1 cellular context compared by ENCODE assay signal in the genomic region with DNA sequence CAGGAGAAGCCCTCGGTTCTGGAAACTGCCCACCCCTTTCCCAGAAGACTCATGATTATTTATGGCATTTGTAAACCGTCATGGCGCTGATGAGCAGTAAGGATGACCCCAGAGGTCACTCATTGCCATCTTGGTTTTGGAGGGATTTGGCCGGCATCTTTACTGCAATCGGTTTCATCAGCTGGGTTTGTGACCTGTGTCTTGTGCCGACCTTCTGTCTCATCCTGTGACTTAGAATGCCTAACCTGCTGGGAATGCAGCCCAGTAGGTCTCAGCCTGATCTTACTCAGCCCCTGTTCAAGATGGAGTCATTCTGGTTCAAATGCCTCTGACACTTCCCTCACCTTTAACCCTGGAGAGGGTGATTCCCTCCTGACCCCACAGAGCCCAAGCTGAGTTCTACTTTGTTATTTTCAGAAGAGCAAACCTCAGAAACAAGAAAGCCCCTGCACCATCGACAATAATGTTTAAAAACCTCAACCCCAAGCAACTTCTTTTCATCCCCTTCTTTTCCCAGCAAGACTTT.
TF ChIP-seq lines count a peak whose summit lies in the region.

No MANE protein-coding gene starts in this region.

TF ChIP-seq in K562, 482 proteins besides CTCF, POLR2A, EP300 and RAD21 (continued from another document and continues in another):
- TF ChIP-seq, protein P1, sequence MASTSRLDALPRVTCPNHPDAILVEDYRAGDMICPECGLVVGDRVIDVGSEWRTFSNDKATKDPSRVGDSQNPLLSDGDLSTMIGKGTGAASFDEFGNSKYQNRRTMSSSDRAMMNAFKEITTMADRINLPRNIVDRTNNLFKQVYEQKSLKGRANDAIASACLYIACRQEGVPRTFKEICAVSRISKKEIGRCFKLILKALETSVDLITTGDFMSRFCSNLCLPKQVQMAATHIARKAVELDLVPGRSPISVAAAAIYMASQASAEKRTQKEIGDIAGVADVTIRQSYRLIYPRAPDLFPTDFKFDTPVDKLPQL (IDR thresholded peaks at IDR 0.05; ENCODE audit: extremely low read depth, insufficient read length): no peak
- TF ChIP-seq POLR2B (IDR thresholded peaks at IDR 0.05; ENCODE audit: low read depth, partially characterized antibody) (no peak), MCM2 (IDR thresholded peaks at IDR 0.05; ENCODE audit: low read depth) (no peak), SRSF7 (optimal IDR thresholded peaks at IDR 0.05; ENCODE audit: low read depth, low read length) (no peak), ZFP30 (CRISPR knock-in tag; IDR thresholded peaks at IDR 0.05; ENCODE audit: borderline replicate concordance) (no peak), POLR3G (IDR thresholded peaks at IDR 0.05; ENCODE audit: extremely low read depth, insufficient read length, insufficient replicate concordance) (no peak), ZNF324 (CRISPR knock-in tag; IDR thresholded peaks at IDR 0.05) (peak; percentile 61; the same call in 1 of the 2 replicates), ARID1B (IDR thresholded peaks at IDR 0.05) (peak; percentile 41; the same call in 1 of the 2 replicates), RUNX1 (IDR thresholded peaks at IDR 0.05; ENCODE audit: low read depth) (no peak), NFIX (CRISPR knock-in tag; IDR thresholded peaks at IDR 0.05; ENCODE audit: low read depth) (no peak; the same call in 1 of the 2 replicates), HMG20B (CRISPR knock-in tag; IDR thresholded peaks at IDR 0.05) (0 out of 2 replicates have a peak, but pooled peaks have one; percentile 26), CCNT2 (IDR thresholded peaks at IDR 0.05; ENCODE audit: borderline replicate concordance, extremely low read depth, insufficient read length, low read depth, low read length) (no peak), TCF7L2 (IDR thresholded peaks at IDR 0.05; ENCODE audit: low read depth, low read length) (no peak), XRCC5 (IDR thresholded peaks at IDR 0.05; ENCODE audit: low read depth, low read length) (no peak), ZNF140 (CRISPR knock-in tag; IDR thresholded peaks at IDR 0.05) (peak; percentile 71; the same call in 1 of the 2 replicates), RBM25 (IDR thresholded peaks at IDR 0.05; ENCODE audit: low read depth, low read length, severe bottlenecking) (no peak), ZNF316 (IDR thresholded peaks at IDR 0.05) (no peak), HNRNPK (IDR thresholded peaks at IDR 0.05; ENCODE audit: low read depth, low read length, poor library complexity, severe bottlenecking) (no peak), ZBTB8A (IDR thresholded peaks at IDR 0.05; ENCODE audit: partially characterized antibody) (no peak), GTF2F1 (IDR thresholded peaks at IDR 0.05; ENCODE audit: low read depth, low read length) (no peak), ZNF444 (CRISPR knock-in tag; IDR thresholded peaks at IDR 0.05) (peak; percentile 82; the same call in 1 of the 2 replicates), PML (IDR thresholded peaks at IDR 0.05; ENCODE audit: low read length) (no peak), HEY1 (CRISPR knock-in tag; IDR thresholded peaks at IDR 0.05; ENCODE audit: borderline replicate concordance) (no peak; the same call in 1 of the 2 replicates), HDAC8 (tag; IDR thresholded peaks at IDR 0.05) (peak; percentile 98), ZNF282 (CRISPR knock-in tag; IDR thresholded peaks at IDR 0.05) (no peak), EP400 (IDR thresholded peaks at IDR 0.05) (peak; percentile 35; the same call in 1 of the 2 replicates), IFI16 (CRISPR knock-in tag; IDR thresholded peaks at IDR 0.05) (peak; percentile 75; the same call in 1 of the 2 replicates), ZNF311 (CRISPR knock-in tag; IDR thresholded peaks at IDR 0.05) (peak; percentile 86), ZNF12 (CRISPR knock-in tag; IDR thresholded peaks at IDR 0.05) (no peak), RB1 (IDR thresholded peaks at IDR 0.05; ENCODE audit: low read depth) (no peak), RNF2 (IDR thresholded peaks at IDR 0.05) (no peak), ZNF263 (CRISPR knock-in tag; IDR thresholded peaks at IDR 0.05; ENCODE audit: borderline replicate concordance) (no peak), ZNF41 (CRISPR knock-in tag; conservative IDR thresholded peaks at IDR 0.05) (peak; percentile 94), BACH1 (tag; IDR thresholded peaks at IDR 0.05) (peak; percentile 95), HSF4 (CRISPR knock-in tag; IDR thresholded peaks at IDR 0.05; ENCODE audit: borderline replicate concordance) (peak; percentile 94), ZFX (CRISPR knock-in tag; IDR thresholded peaks at IDR 0.05) (no peak), ZNF184 (CRISPR knock-in tag; IDR thresholded peaks at IDR 0.05) (no peak), FOS (IDR thresholded peaks at IDR 0.05; ENCODE audit: extremely low read depth, insufficient read length) (no peak), DDX20 (tag; IDR thresholded peaks at IDR 0.05; ENCODE audit: low read depth) (peak; percentile 97), U2AF2 (optimal IDR thresholded peaks at IDR 0.05; ENCODE audit: low read depth, low read length) (no peak), TEAD2 (tag; IDR thresholded peaks at IDR 0.05) (peak; percentile 89), NFXL1 (CRISPR knock-in tag; IDR thresholded peaks at IDR 0.05) (peak; percentile 94), STAT5B (CRISPR knock-in tag; IDR thresholded peaks at IDR 0.05) (0 out of 2 replicates have a peak, but pooled peaks have one; percentile 49), HDAC6 (IDR thresholded peaks at IDR 0.05; ENCODE audit: low read depth, low read length) (no peak), TCFL5 (CRISPR knock-in tag; conservative IDR thresholded peaks at IDR 0.05) (peak; percentile 87), NCOA2 (IDR thresholded peaks at IDR 0.05; ENCODE audit: partially characterized antibody in 2 of 2) (no peak), MED1 (CRISPR knock-in tag; IDR thresholded peaks at IDR 0.05; ENCODE audit: borderline replicate concordance) (no peak), SP2 (IDR thresholded peaks at IDR 0.05; ENCODE audit: extremely low read depth, low read depth, low read length, poor library complexity, severe bottlenecking) (no peak), KAT8 (IDR thresholded peaks at IDR 0.05; ENCODE audit: low read depth) (no peak), SLC30A9 (CRISPR knock-in tag; IDR thresholded peaks at IDR 0.05) (no peak)
- TF ChIP-seq, protein P2, sequence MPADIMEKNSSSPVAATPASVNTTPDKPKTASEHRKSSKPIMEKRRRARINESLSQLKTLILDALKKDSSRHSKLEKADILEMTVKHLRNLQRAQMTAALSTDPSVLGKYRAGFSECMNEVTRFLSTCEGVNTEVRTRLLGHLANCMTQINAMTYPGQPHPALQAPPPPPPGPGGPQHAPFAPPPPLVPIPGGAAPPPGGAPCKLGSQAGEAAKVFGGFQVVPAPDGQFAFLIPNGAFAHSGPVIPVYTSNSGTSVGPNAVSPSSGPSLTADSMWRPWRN (IDR thresholded peaks at IDR 0.05; ENCODE audit: low read depth): no peak
- TF ChIP-seq, protein P3, sequence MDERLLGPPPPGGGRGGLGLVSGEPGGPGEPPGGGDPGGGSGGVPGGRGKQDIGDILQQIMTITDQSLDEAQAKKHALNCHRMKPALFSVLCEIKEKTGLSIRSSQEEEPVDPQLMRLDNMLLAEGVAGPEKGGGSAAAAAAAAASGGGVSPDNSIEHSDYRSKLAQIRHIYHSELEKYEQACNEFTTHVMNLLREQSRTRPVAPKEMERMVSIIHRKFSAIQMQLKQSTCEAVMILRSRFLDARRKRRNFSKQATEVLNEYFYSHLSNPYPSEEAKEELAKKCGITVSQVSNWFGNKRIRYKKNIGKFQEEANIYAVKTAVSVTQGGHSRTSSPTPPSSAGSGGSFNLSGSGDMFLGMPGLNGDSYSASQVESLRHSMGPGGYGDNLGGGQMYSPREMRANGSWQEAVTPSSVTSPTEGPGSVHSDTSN (CRISPR knock-in tag; IDR thresholded peaks at IDR 0.05; ENCODE audit: low read depth): no peak
- TF ChIP-seq, protein P3 (tag; conservative IDR thresholded peaks at IDR 0.05; ENCODE audit: low read depth): peak; percentile 76
- TF ChIP-seq, protein P4, sequence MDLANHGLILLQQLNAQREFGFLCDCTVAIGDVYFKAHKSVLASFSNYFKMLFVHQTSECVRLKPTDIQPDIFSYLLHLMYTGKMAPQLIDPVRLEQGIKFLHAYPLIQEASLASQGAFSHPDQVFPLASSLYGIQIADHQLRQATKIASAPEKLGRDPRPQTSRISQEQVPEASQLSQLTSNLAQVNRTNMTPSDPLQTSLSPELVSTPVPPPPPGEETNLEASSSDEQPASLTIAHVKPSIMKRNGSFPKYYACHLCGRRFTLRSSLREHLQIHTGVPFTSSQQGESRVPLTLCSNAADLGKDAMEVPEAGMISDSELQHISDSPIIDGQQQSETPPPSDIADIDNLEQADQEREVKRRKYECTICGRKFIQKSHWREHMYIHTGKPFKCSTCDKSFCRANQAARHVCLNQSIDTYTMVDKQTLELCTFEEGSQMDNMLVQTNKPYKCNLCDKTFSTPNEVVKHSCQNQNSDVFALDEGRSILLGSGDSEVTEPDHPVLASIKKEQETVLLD (IDR thresholded peaks at IDR 0.05): no peak
- TF ChIP-seq, protein P5, sequence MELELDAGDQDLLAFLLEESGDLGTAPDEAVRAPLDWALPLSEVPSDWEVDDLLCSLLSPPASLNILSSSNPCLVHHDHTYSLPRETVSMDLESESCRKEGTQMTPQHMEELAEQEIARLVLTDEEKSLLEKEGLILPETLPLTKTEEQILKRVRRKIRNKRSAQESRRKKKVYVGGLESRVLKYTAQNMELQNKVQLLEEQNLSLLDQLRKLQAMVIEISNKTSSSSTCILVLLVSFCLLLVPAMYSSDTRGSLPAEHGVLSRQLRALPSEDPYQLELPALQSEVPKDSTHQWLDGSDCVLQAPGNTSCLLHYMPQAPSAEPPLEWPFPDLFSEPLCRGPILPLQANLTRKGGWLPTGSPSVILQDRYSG (tag; conservative IDR thresholded peaks at IDR 0.05; ENCODE audit: low read depth): peak; percentile 98
- TF ChIP-seq, protein P6, sequence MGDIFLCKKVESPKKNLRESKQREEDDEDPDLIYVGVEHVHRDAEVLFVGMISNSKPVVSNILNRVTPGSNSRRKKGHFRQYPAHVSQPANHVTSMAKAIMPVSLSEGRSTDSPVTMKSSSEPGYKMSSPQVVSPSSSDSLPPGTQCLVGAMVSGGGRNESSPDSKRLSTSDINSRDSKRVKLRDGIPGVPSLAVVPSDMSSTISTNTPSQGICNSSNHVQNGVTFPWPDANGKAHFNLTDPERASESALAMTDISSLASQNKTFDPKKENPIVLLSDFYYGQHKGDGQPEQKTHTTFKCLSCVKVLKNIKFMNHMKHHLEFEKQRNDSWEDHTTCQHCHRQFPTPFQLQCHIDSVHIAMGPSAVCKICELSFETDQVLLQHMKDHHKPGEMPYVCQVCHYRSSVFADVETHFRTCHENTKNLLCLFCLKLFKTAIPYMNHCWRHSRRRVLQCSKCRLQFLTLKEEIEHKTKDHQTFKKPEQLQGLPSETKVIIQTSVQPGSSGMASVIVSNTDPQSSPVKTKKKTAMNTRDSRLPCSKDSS (IDR thresholded peaks at IDR 0.05; ENCODE audit: low read depth, partially characterized antibody): no peak
- TF ChIP-seq, protein P7, sequence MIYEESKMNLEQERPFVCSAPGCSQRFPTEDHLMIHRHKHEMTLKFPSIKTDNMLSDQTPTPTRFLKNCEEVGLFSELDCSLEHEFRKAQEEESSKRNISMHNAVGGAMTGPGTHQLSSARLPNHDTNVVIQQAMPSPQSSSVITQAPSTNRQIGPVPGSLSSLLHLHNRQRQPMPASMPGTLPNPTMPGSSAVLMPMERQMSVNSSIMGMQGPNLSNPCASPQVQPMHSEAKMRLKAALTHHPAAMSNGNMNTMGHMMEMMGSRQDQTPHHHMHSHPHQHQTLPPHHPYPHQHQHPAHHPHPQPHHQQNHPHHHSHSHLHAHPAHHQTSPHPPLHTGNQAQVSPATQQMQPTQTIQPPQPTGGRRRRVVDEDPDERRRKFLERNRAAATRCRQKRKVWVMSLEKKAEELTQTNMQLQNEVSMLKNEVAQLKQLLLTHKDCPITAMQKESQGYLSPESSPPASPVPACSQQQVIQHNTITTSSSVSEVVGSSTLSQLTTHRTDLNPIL (CRISPR knock-in tag; IDR thresholded peaks at IDR 0.05): peak; percentile 87
- TF ChIP-seq, protein P8, sequence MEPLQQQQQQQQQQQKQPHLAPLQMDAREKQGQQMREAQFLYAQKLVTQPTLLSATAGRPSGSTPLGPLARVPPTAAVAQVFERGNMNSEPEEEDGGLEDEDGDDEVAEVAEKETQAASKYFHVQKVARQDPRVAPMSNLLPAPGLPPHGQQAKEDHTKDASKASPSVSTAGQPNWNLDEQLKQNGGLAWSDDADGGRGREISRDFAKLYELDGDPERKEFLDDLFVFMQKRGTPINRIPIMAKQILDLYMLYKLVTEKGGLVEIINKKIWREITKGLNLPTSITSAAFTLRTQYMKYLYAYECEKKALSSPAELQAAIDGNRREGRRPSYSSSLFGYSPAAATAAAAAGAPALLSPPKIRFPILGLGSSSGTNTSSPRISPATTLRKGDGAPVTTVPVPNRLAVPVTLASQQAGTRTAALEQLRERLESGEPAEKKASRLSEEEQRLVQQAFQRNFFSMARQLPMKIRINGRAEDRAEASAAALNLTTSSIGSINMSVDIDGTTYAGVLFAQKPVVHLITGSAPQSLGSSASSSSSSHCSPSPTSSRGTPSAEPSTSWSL (CRISPR knock-in tag; IDR thresholded peaks at IDR 0.05; ENCODE audit: borderline replicate concordance): peak; percentile 85; the same call in 1 of the 2 replicates
